ENCODE assay signal across 12 cellular contexts in genomic region chr2:68193774-68194372, GRCh38. TPM values are rescaled to one million over a fixed set of nuclear protein-coding genes. Genes with fewer than 3 reads are reported as not detected.
DNase-seq lines count a peak whose midpoint lies in the region; ATAC-seq and TF ChIP-seq lines count a peak whose summit lies in the region.
"Had no signal": no experiment of that assay in that cellular context is flagged by ENCODE, and none has a peak within 500 bp of the region (broad histone marks: within the 10 kb centered on the region; RNA-seq: fewer than 3 reads in every experiment).

No MANE protein-coding gene starts in this region.

- peak overlapping the region; percentile 16 for H3K4me3 ChIP-seq in PC-3 (ENCODE audit: low read length)
- no peak overlapping the region for H3K4me3 ChIP-seq in psoas muscle
- no peak overlapping the region for H3K4me3 ChIP-seq in colonic mucosa

- peak overlapping the region; percentile 64 for H3K27ac ChIP-seq in PC-3 (ENCODE audit: low read length)
- peak overlapping the region; percentile 30 for H3K27ac ChIP-seq in psoas muscle
- H3K27ac ChIP-seq in colonic mucosa: no peak overlapping the region

- BruUV-seq in PC-3 (replicated peaks; lab: Mats Ljungman, UMichigan): no TSS peak

- H3K4me1 ChIP-seq in PC-3 (ENCODE audit: insufficient read depth, low read length) (peaks cover 53% of the 10 kb centered on the region), psoas muscle (peaks cover 62% of the 10 kb centered on the region), colonic mucosa (peaks cover 5% of the 10 kb centered on the region)

- no peak overlapping the region for H3K4me3 Mint-ChIP-seq in endothelial cell (ENCODE audit: unreplicated experiment)

- H3K9me2 ChIP-seq in PC-3 (replicated peaks; ENCODE audit: low read length): no peaks in the 10 kb centered on the region

- peak overlapping the region; percentile 65 for H3K4me2 ChIP-seq in PC-3 (ENCODE audit: low read length)

- DNase-seq in Caki2 (ENCODE audit: low read depth) (peak; percentile 38), PC-3 (peak; percentile 78), dermis blood vessel endothelial cell (peak; percentile 26), psoas muscle (no peak), colonic mucosa (no peak), endothelial cell (ENCODE audit: low spot score) (no peak)
- no peak for DNase-seq in stimulated activated naive CD4-positive, alpha-beta T cell (lab: John Stamatoyannopoulos, UW)
- DNase-seq: activated CD4-positive, alpha-beta T cell treated with anti-CD3 and anti-CD28 coated beads, Interleukin-2, amount 50 U/mL, for 1 hour; DMS79; NCI-H2171 treated with DMSO at 0.1 percent for 48 hours; Right ventricle myocardium superior had no signal

- POLR2A ChIA-PET in PC-3 (lab: Charles Lee; ENCODE audit: unreplicated experiment): no interaction called here

- H3K9ac ChIP-seq in PC-3 (ENCODE audit: low read length) (peak overlapping the region; percentile 36), colonic mucosa (ENCODE audit: low read depth in 2 of 2, low read length in 2 of 2) (no peak overlapping the region)

- in situ Hi-C loops in Caki2 (cut with HindIII; ENCODE audit: low pct_unique_long_range_greater_than_20kb, low sequenced_read_pairs): no loop called here

- H3K9me3 Mint-ChIP-seq in endothelial cell (ENCODE audit: unreplicated experiment): no peaks in the 10 kb centered on the region

- H3F3A ChIP-seq in PC-3 (ENCODE audit: low read length, unreplicated experiment): no peaks in the 10 kb centered on the region

- no peak overlapping the region for H2AFZ ChIP-seq in PC-3 (ENCODE audit: low read length)

- ATAC-seq in PC-3 (peak; percentile 41), psoas muscle (no peak), HG03439 (IDR thresholded peaks at IDR 0.05; ENCODE audit: unreplicated experiment) (no peak)

- H3K79me2 ChIP-seq in PC-3 (ENCODE audit: low read length): peaks cover 89% of the 10 kb centered on the region

- H3K27me3 ChIP-seq in PC-3 (ENCODE audit: low read length) (no peaks in the 10 kb centered on the region), psoas muscle (ENCODE audit: insufficient read depth in 3 of 3, low read length in 2 of 3) (no peaks in the 10 kb centered on the region), colonic mucosa (no peaks in the 10 kb centered on the region)

- CTCF ChIA-PET in PC-3 (lab: Charles Lee): no interaction called here

- no peaks in the 10 kb centered on the region for H3K36me3 Mint-ChIP-seq in endothelial cell (ENCODE audit: low read depth, unreplicated experiment)

- H3K27me3 Mint-ChIP-seq in endothelial cell (ENCODE audit: unreplicated experiment): no peaks in the 10 kb centered on the region

- H3K4me1 Mint-ChIP-seq in endothelial cell (ENCODE audit: unreplicated experiment): peaks cover 23% of the 10 kb centered on the region

- no peaks in the 10 kb centered on the region for H3K36me3 ChIP-seq in PC-3 (ENCODE audit: low read depth, low read length)
- H3K36me3 ChIP-seq in psoas muscle (ENCODE audit: insufficient read depth in 1 of 2, low read depth in 1 of 2): no peaks in the 10 kb centered on the region
- H3K36me3 ChIP-seq in colonic mucosa: no peaks in the 10 kb centered on the region

- intact Hi-C loops in PC-3 (cut with micrococcal nuclease) (loop anchor here (2.0 to 5.0 kb wide), 3 partner anchors 37 to 163 kb away; partner anchors contain the start of gene PNO1), psoas muscle (cut with DNase I) (loop anchor here in 1 of 2 donors (2.0 to 10.0 kb wide), 2 partner anchors 89 to 251 kb away; no protein-coding TSS in a partner anchor), colonic mucosa (cut with DNase I) (loop anchor here (10.0 kb wide), 1 partner anchor 51 kb away; no protein-coding TSS in a partner anchor)

- no peak overlapping the region for H3K27ac Mint-ChIP-seq in endothelial cell (ENCODE audit: unreplicated experiment)

- peaks cover 16% of the 10 kb centered on the region for H4K20me1 ChIP-seq in PC-3 (ENCODE audit: low read length)

- H3K9me3 ChIP-seq in PC-3 (ENCODE audit: low read length): no peaks in the 10 kb centered on the region
- no peaks in the 10 kb centered on the region for H3K9me3 ChIP-seq in psoas muscle
- H3K9me3 ChIP-seq in colonic mucosa: no peaks in the 10 kb centered on the region

- TF ChIP-seq CTCF in PC-3 (conservative IDR thresholded peaks at IDR 0.05; ENCODE audit: low read depth, low read length): no peak
- TF ChIP-seq CTCF in psoas muscle (IDR thresholded peaks at IDR 0.05): no peak
- TF ChIP-seq CTCF in colonic mucosa (IDR thresholded peaks at IDR 0.05): no peak
- TF ChIP-seq CTCF in endothelial cell (IDR thresholded peaks at IDR 0.05; ENCODE audit: unreplicated experiment): no peak

- WGBS in psoas muscle, 3 donors: 82 to 95% (median 87%) methylated on average over 4 of the region's 4 CpGs

RNA-seq across cellular contexts. Expression of gene PNO1, which starts 36.2 kb away (rescaled TPM):
- 29.2 and 30.9 TPM in 2 replicates for total RNA-seq in Caki2 (2014; rRNA removed; shearing (Covaris generic); ENCODE audit: low replicate concordance)
- 50.8 and 64.1 TPM in 2 replicates for total RNA-seq in PC-3 (2014; rRNA removed)
- 12.4 and 17.5 TPM in 2 replicates for total RNA-seq in dermis blood vessel endothelial cell
- 10 to 100 TPM; 13.0 to 26.2 (median 24.6) TPM for total RNA-seq in psoas muscle
- 10 to 100 TPM; 22.4 to 50.8 (median 46.2) TPM for polyA plus RNA-seq in psoas muscle
- 1 to 10 TPM; 6.0 to 9.9 TPM for total RNA-seq in colonic mucosa
- total RNA-seq in endothelial cell (ENCODE audit: unreplicated experiment): 11.4 TPM

RNA-seq across cellular contexts. Expression of gene PPP3R1, which starts 58.5 kb away (rescaled TPM):
- total RNA-seq in Caki2 (2014; rRNA removed; shearing (Covaris generic); ENCODE audit: low replicate concordance): 12.9 and 21.7 TPM in 2 replicates
- total RNA-seq in PC-3 (2014; rRNA removed): 13.7 and 21.8 TPM in 2 replicates
- total RNA-seq in dermis blood vessel endothelial cell: 19.4 and 46.8 TPM in 2 replicates
- 10 to 100 TPM; 45.7 to 69.4 (median 52.5) TPM for total RNA-seq in psoas muscle
- 10 to 100 TPM; 19.2 to 45.6 (median 26.0) TPM for polyA plus RNA-seq in psoas muscle
- total RNA-seq in colonic mucosa: 10 to 100 TPM; 45.1 to 67.8 TPM
- 65.7 TPM for total RNA-seq in endothelial cell (ENCODE audit: unreplicated experiment)

Comparison
In these comparisons a context has a peak if more than half of its experiments do, and no peak if none do; other contexts are left out.
1. DNase-seq: peak in Caki2 (single experiment), PC-3 (single experiment) and dermis blood vessel endothelial cell (single experiment); none in psoas muscle (0 of 2), colonic mucosa (single experiment), endothelial cell (single experiment) and stimulated activated naive CD4-positive, alpha-beta T cell (0 of 6).